Comparison of ENCODE assay signal across 22 cellular contexts in the genomic region with DNA sequence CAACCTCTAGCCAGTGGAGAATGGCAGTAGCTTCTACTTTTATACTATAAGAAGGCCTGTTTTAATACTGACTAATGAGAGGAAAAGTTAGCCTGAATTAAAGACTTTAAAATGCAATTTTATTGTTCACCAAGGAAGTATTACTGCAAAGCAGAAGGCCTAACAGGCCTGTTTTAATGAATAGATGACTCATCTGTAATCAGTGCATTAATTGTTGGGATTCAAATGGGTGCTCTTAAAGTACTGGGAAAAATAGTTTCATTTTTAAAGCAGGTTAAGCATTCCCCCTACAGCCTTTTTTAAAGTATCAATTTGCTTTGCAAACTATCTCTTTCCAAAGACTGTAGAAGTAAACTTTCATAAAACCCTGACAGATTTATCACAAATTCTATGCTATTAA.
DNase-seq lines count a peak whose midpoint lies in the region; ATAC-seq and TF ChIP-seq lines count a peak whose summit lies in the region.
"Had no signal": no experiment of that assay in that cellular context is flagged by ENCODE, and none has a peak within 500 bp of the region (broad histone marks: within the 10 kb centered on the region; RNA-seq: fewer than 3 reads in every experiment).

No MANE protein-coding gene starts in this region.

- H3K27me3 ChIP-seq in A673 (replicated peaks; ENCODE audit: insufficient read depth, low read depth, low read length, poor library complexity) (no peaks in the 10 kb centered on the region), neural progenitor cell (no peaks in the 10 kb centered on the region)
- H3K27me3 ChIP-seq: BLaER1 treated with 17β-estradiol and CSF1 and Interleukin-3, amounts not matched to agents 10 nM and 100 nM had no signal

- ATAC-seq in GM18502 (IDR thresholded peaks at IDR 0.05; ENCODE audit: poor library complexity, unreplicated experiment) = no peak
- ATAC-seq: K562, Panc1 had no signal

- H3K4me3 Mint-ChIP-seq in brain (peak overlapping the region in 1 of 5 experiments; percentile 48), neural progenitor cell (no peak overlapping the region)
- H3K4me3 Mint-ChIP-seq: CD4-positive, alpha-beta memory T cell had no signal

- H3K9ac ChIP-seq in neural progenitor cell = no peak overlapping the region
- H3K9ac ChIP-seq: BLaER1 treated with 17β-estradiol and CSF1 and Interleukin-3, amounts not matched to agents 10 nM and 100 nM had no signal

- H3K79me2 ChIP-seq in neural progenitor cell (ENCODE audit: low read depth) = no peaks in the 10 kb centered on the region

- H3K4me2 ChIP-seq in neural progenitor cell = no peak overlapping the region
- H3K4me2 ChIP-seq: BLaER1 treated with 17β-estradiol and CSF1 and Interleukin-3, amounts not matched to agents 10 nM and 100 nM had no signal

- DNase-seq in A673 (ENCODE audit: low spot score) = peak; percentile 22
- peak; percentile 68 for DNase-seq in renal cortical epithelial cell (ENCODE audit: low read depth)
- no peak for DNase-seq in neural progenitor cell (ENCODE audit: low spot score)
- no peak for DNase-seq in activated naive CD4-positive, alpha-beta T cell (lab: John Stamatoyannopoulos, UW)
- DNase-seq: AML-193; Caco-2; CD4-positive, alpha-beta memory T cell; DMS79 treated with DMSO at 0.1 percent for 48 hours; Kasumi-1; NCI-H1105; NCI-H146; NCI-H1930; NCI-H526; SHP77; SW 1271 had no signal

- peak overlapping the region in 4 of 5 experiments; percentile 49 to 94 (median 86) for H3K27ac Mint-ChIP-seq in brain
- no peak overlapping the region for H3K27ac Mint-ChIP-seq in neural progenitor cell
- H3K27ac Mint-ChIP-seq: CD4-positive, alpha-beta memory T cell had no signal

- peak overlapping the region; percentile 20 for H3K27ac ChIP-seq in A673 (ENCODE audit: low read depth, low read length, poor library complexity, severe bottlenecking)
- H3K27ac ChIP-seq in HEK293 (ENCODE audit: extremely low read depth, low read depth, low read length) = no peak overlapping the region
- no peak overlapping the region for H3K27ac ChIP-seq in neural progenitor cell
- H3K27ac ChIP-seq: BLaER1 treated with 17β-estradiol and CSF1 and Interleukin-3, amounts not matched to agents 10 nM and 100 nM; RWPE1 had no signal

- BruUV-seq in A673 (replicated peaks; lab: Mats Ljungman, UMichigan) = no TSS peak

- H3K4me1 ChIP-seq in A673 (ENCODE audit: insufficient read depth, low read length, poor library complexity, severe bottlenecking) = peaks cover 18% of the 10 kb centered on the region
- peaks cover 5% of the 10 kb centered on the region for H3K4me1 ChIP-seq in HEK293 (ENCODE audit: control insufficient read depth, insufficient read depth, low read length)
- peaks cover 14% of the 10 kb centered on the region for H3K4me1 ChIP-seq in neural progenitor cell
- H3K4me1 ChIP-seq: BLaER1 treated with 17β-estradiol and CSF1 and Interleukin-3, amounts not matched to agents 10 nM and 100 nM; Caco-2 had no signal

- H3K4me3 ChIP-seq in A673 (ENCODE audit: low read depth, low read length, poor library complexity, severe bottlenecking) (no peak overlapping the region), HEK293 (ENCODE audit: low read depth, low read length) (no peak overlapping the region), neural progenitor cell (no peak overlapping the region)
- H3K4me3 ChIP-seq: BLaER1 treated with 17β-estradiol and CSF1 and Interleukin-3, amounts not matched to agents 10 nM and 100 nM; K562 had no signal

- H3K4me1 Mint-ChIP-seq in brain (peaks cover 27% of the 10 kb centered on the region), neural progenitor cell (no peaks in the 10 kb centered on the region)
- H3K4me1 Mint-ChIP-seq: CD4-positive, alpha-beta memory T cell had no signal

- H3K27me3 Mint-ChIP-seq in brain (no peaks in the 10 kb centered on the region), neural progenitor cell (ENCODE audit: insufficient read depth, low read depth) (no peaks in the 10 kb centered on the region)
- H3K27me3 Mint-ChIP-seq: CD4-positive, alpha-beta memory T cell had no signal

- no peaks in the 10 kb centered on the region for H3K9me3 ChIP-seq in A673 (ENCODE audit: low read depth, low read length, poor library complexity, severe bottlenecking)
- no peaks in the 10 kb centered on the region for H3K9me3 ChIP-seq in HEK293 (ENCODE audit: control insufficient read depth, insufficient read depth, low read depth, low read length)
- no peaks in the 10 kb centered on the region for H3K9me3 ChIP-seq in neural progenitor cell (ENCODE audit: low read depth)
- H3K9me3 ChIP-seq: Caco-2 had no signal

- H2AFZ ChIP-seq in neural progenitor cell (replicated peaks) = no peak overlapping the region

- intact Hi-C loops in A673 (cut with micrococcal nuclease; ENCODE audit: unreplicated experiment) = no loop called here

- no peaks in the 10 kb centered on the region for H3K36me3 ChIP-seq in A673 (ENCODE audit: insufficient read depth, low read length, poor library complexity, severe bottlenecking)
- peaks cover 0 to 4% of the 10 kb centered on the region in 2 experiments; a peak in 1 of 3 replicates for H3K36me3 ChIP-seq in HEK293 (ENCODE audit: control insufficient read depth in 2 of 2, insufficient read depth in 1 of 2, low read length in 2 of 2)
- H3K36me3 ChIP-seq in neural progenitor cell = no peaks in the 10 kb centered on the region

- no peaks in the 10 kb centered on the region for H3F3A ChIP-seq in neural progenitor cell (ENCODE audit: low read depth)

- H3K36me3 Mint-ChIP-seq in brain (peaks cover 10% of the 10 kb centered on the region), neural progenitor cell (peaks cover 2% of the 10 kb centered on the region)

- CTCF ChIA-PET in A673 (lab: Charles Lee) = no interaction called here
- CTCF ChIA-PET in HEK293 (lab: Yijun Ruan, JAX) = no interaction called here

- no peaks in the 10 kb centered on the region for H4K20me1 ChIP-seq in neural progenitor cell (ENCODE audit: low read depth)

- no peak for TF ChIP-seq CTCF in A673 (conservative IDR thresholded peaks at IDR 0.05; ENCODE audit: low read depth, low read length)
- TF ChIP-seq CTCF in HEK293 (tag by site-specific recombination; IDR thresholded peaks at IDR 0.05) = no peak
- no peak for TF ChIP-seq CTCF in brain (conservative IDR thresholded peaks at IDR 0.05)
- TF ChIP-seq CTCF in neural progenitor cell (IDR thresholded peaks at IDR 0.05) = no peak

- POLR2A ChIA-PET in A673 (lab: Charles Lee; ENCODE audit: low non-redundant PET) (no interaction called here), HEK293 (lab: Yijun Ruan, JAX) (no interaction called here)

- H3K9me3 Mint-ChIP-seq in brain = peaks cover 0 to 8% (median 0%) of the 10 kb centered on the region in 5 experiments
- H3K9me3 Mint-ChIP-seq in neural progenitor cell = no peaks in the 10 kb centered on the region
- H3K9me3 Mint-ChIP-seq: CD4-positive, alpha-beta memory T cell had no signal

TF ChIP-seq in HEK293, 187 proteins besides CTCF, POLR2A, EP300 and RAD21 (continues in another document):
- no peak for TF ChIP-seq ZNF585B (tag by site-specific recombination; IDR thresholded peaks at IDR 0.05)
- TF ChIP-seq, protein P1, sequence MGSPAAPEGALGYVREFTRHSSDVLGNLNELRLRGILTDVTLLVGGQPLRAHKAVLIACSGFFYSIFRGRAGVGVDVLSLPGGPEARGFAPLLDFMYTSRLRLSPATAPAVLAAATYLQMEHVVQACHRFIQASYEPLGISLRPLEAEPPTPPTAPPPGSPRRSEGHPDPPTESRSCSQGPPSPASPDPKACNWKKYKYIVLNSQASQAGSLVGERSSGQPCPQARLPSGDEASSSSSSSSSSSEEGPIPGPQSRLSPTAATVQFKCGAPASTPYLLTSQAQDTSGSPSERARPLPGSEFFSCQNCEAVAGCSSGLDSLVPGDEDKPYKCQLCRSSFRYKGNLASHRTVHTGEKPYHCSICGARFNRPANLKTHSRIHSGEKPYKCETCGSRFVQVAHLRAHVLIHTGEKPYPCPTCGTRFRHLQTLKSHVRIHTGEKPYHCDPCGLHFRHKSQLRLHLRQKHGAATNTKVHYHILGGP (tag by site-specific recombination; IDR thresholded peaks at IDR 0.05) = no peak
- TF ChIP-seq, protein P2, sequence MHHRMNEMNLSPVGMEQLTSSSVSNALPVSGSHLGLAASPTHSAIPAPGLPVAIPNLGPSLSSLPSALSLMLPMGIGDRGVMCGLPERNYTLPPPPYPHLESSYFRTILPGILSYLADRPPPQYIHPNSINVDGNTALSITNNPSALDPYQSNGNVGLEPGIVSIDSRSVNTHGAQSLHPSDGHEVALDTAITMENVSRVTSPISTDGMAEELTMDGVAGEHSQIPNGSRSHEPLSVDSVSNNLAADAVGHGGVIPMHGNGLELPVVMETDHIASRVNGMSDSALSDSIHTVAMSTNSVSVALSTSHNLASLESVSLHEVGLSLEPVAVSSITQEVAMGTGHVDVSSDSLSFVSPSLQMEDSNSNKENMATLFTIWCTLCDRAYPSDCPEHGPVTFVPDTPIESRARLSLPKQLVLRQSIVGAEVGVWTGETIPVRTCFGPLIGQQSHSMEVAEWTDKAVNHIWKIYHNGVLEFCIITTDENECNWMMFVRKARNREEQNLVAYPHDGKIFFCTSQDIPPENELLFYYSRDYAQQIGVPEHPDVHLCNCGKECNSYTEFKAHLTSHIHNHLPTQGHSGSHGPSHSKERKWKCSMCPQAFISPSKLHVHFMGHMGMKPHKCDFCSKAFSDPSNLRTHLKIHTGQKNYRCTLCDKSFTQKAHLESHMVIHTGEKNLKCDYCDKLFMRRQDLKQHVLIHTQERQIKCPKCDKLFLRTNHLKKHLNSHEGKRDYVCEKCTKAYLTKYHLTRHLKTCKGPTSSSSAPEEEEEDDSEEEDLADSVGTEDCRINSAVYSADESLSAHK (tag by site-specific recombination; IDR thresholded peaks at IDR 0.05) = peak; percentile 63; the same call in 1 of the 2 replicates

Comparison
In these comparisons a context has a peak if more than half of its experiments do, and no peak if none do; other contexts are left out.
1. DNase-seq: peak in A673 (single experiment) and renal cortical epithelial cell (single experiment); none in neural progenitor cell (single experiment) and activated naive CD4-positive, alpha-beta T cell (0 of 4).